In genomic region chr18:65751145-65752085, GRCh38 we compare ENCODE assay signal across 11 cellular contexts. TPM values are rescaled to one million over a fixed set of nuclear protein-coding genes. Genes with fewer than 3 reads are reported as not detected.
A peak's percentile ranks its signal among the peaks of the same experiment; 100 is the strongest.
DNase-seq lines count a peak whose midpoint lies in the region; ATAC-seq and TF ChIP-seq lines count a peak whose summit lies in the region.
"Had no signal": no experiment of that assay in that cellular context is flagged by ENCODE, and none has a peak within 500 bp of the region (broad histone marks: within the 10 kb centered on the region; RNA-seq: fewer than 3 reads in every experiment).

No MANE protein-coding gene starts in this region.

- no peaks in the 10 kb centered on the region for H3K4me1 ChIP-seq in foreskin keratinocyte

- H3K36me3 Mint-ChIP-seq in progenitor cell of endocrine pancreas (ENCODE audit: insufficient read depth), result no peaks in the 10 kb centered on the region

- peaks cover 29% of the 10 kb centered on the region for H3K27me3 ChIP-seq in foreskin keratinocyte

- H3K4me3 Mint-ChIP-seq in progenitor cell of endocrine pancreas (ENCODE audit: low read depth), result peak overlapping the region; percentile 87
- H3K4me3 Mint-ChIP-seq: T-helper 1 cell treated with Interleukin-12 subunit alpha and Interleukin-12 subunit beta and Interleukin-4 antibody, amounts not matched to agents 30 μg/mL and 1 μg/mL, for 36 hours had no signal

- H3K4me1 Mint-ChIP-seq in progenitor cell of endocrine pancreas (ENCODE audit: low read depth), result peaks cover 23% of the 10 kb centered on the region

- no peak overlapping the region for H3K27ac Mint-ChIP-seq in progenitor cell of endocrine pancreas
- H3K27ac Mint-ChIP-seq: T-helper 1 cell treated with Interleukin-12 subunit alpha and Interleukin-12 subunit beta and Interleukin-4 antibody, amounts not matched to agents 30 μg/mL and 1 μg/mL, for 36 hours had no signal

- H3K9me3 Mint-ChIP-seq in progenitor cell of endocrine pancreas (ENCODE audit: low read depth), result no peaks in the 10 kb centered on the region
- H3K9me3 Mint-ChIP-seq: T-helper 1 cell treated with Interleukin-12 subunit alpha and Interleukin-12 subunit beta and Interleukin-4 antibody, amounts not matched to agents 30 μg/mL and 1 μg/mL, for 36 hours had no signal

- DNase-seq in GM13977 (ENCODE audit: low spot score), result peak; percentile 33
- DNase-seq in NCI-H510A (lab: John Stamatoyannopoulos, UW), result peak; percentile 88
- DNase-seq in foreskin keratinocyte, result peak in 1 of 2 donors; percentile 16
- DNase-seq in progenitor cell of endocrine pancreas (ENCODE audit: low spot score, unreplicated experiment), result peak; percentile 10
- DNase-seq in NOMO-1 (lab: John Stamatoyannopoulos, UW; ENCODE audit: unreplicated experiment in 2 of 2), result no peak
- DNase-seq in SW 1271 (lab: John Stamatoyannopoulos, UW), result no peak
- no peak for DNase-seq in omental fat pad (ENCODE audit: low spot score)
- DNase-seq: activated effector memory CD4-positive, alpha-beta T cell treated with Interleukin-2 at 50 U/mL for 16 hours had no signal

- TF ChIP-seq CTCF in GM13977 (IDR thresholded peaks at IDR 0.05; ENCODE audit: extremely low read depth, insufficient read depth, missing control alignments) (no peak), foreskin keratinocyte (conservative IDR thresholded peaks at IDR 0.05) (no peak), progenitor cell of endocrine pancreas (IDR thresholded peaks at IDR 0.05; ENCODE audit: unreplicated experiment) (no peak), omental fat pad (IDR thresholded peaks at IDR 0.05) (no peak)

- ATAC-seq in foreskin keratinocyte, result peak; percentile 24
- ATAC-seq in omental fat pad (ENCODE audit: low FRiP score), result no peak
- no peak for ATAC-seq in HG02840 (IDR thresholded peaks at IDR 0.05; ENCODE audit: low FRiP score, unreplicated experiment)

- no peak overlapping the region for H3K27ac ChIP-seq in foreskin keratinocyte

- peaks cover 38% of the 10 kb centered on the region for H3K27me3 Mint-ChIP-seq in progenitor cell of endocrine pancreas

- in situ Hi-C loops in GM13977 (cut with MboI; ENCODE audit: low pct_unique_long_range_greater_than_20kb, low sequenced_read_pairs, unreplicated experiment), result no loop called here

RNA-seq across cellular contexts. Expression of gene CDH7, which starts 0.6 kb away (rescaled TPM):
- total RNA-seq in foreskin keratinocyte (not detected in 2 replicates), progenitor cell of endocrine pancreas (6.5 and 9.2 TPM in 2 replicates), omental fat pad (under 1 TPM in 1 of 4 donors, not detected in 3; 0.47 TPM)
- polyA plus RNA-seq in foreskin keratinocyte, result not detected in 2 replicates
- total RNA-seq: Daoy had no signal

Comparison
In these comparisons a context has a peak if more than half of its experiments do, and no peak if none do; other contexts are left out.
1. DNase-seq: peak in GM13977 (single experiment), NCI-H510A (single experiment) and progenitor cell of endocrine pancreas (single experiment); none in NOMO-1 (0 of 2), SW 1271 (0 of 2) and omental fat pad (single experiment).